12 cellular contexts compared by ENCODE assay signal in genomic region chr4:21856754-21857153, GRCh38.
DNase-seq lines count a peak whose midpoint lies in the region; ATAC-seq and TF ChIP-seq lines count a peak whose summit lies in the region.
"Had no signal": no experiment of that assay in that cellular context is flagged by ENCODE, and none has a peak within 500 bp of the region (broad histone marks: within the 10 kb centered on the region; RNA-seq: fewer than 3 reads in every experiment).

No MANE protein-coding gene starts in this region.

- CTCF ChIA-PET in WTC11 (lab: Charles Lee), result no interaction called here

- TF ChIP-seq CTCF in WTC11 (IDR thresholded peaks at IDR 0.05) (no peak), lower lobe of right lung (IDR thresholded peaks at IDR 0.05) (no peak)

- H3K4me3 ChIP-seq in lower lobe of right lung (no peak overlapping the region), aorta (ENCODE audit: low read length in 2 of 2) (no peak overlapping the region)
- H3K4me3 ChIP-seq: BLaER1 treated with 17β-estradiol and CSF1 and Interleukin-3, amounts not matched to agents 10 nM and 100 nM had no signal

- POLR2A ChIA-PET in WTC11 (lab: Charles Lee), result no interaction called here

- WGBS in aorta, 2 donors, result 51 to 62% methylated on average over 2 of the region's 2 CpGs

- H3K27ac Mint-ChIP-seq in WTC11, result no peak overlapping the region
- H3K27ac Mint-ChIP-seq in natural killer cell treated with Interleukin-12 subunit alpha and Interleukin-12 subunit beta and Interleukin-15 and Interleukin-18, amount 100 ng/mL, for 72 hours, result no peak overlapping the region
- H3K27ac Mint-ChIP-seq: CD4-positive, CD25-positive, alpha-beta regulatory T cell; H9 had no signal

- H3K27me3 Mint-ChIP-seq in WTC11 (ENCODE audit: low read depth), result no peaks in the 10 kb centered on the region
- H3K27me3 Mint-ChIP-seq in natural killer cell treated with Interleukin-12 subunit alpha and Interleukin-12 subunit beta and Interleukin-15 and Interleukin-18, amount 100 ng/mL, for 72 hours, result no peaks in the 10 kb centered on the region
- H3K27me3 Mint-ChIP-seq: CD4-positive, CD25-positive, alpha-beta regulatory T cell had no signal

- no peaks in the 10 kb centered on the region for H3K27me3 ChIP-seq in lower lobe of right lung (ENCODE audit: low read depth)
- H3K27me3 ChIP-seq in aorta (ENCODE audit: control insufficient read depth in 1 of 2, insufficient read depth in 2 of 2, low read length in 1 of 2), result no peaks in the 10 kb centered on the region
- H3K27me3 ChIP-seq: BLaER1 treated with 17β-estradiol and CSF1 and Interleukin-3, amounts not matched to agents 10 nM and 100 nM had no signal

- H3K9me3 ChIP-seq in lower lobe of right lung (no peaks in the 10 kb centered on the region), aorta (ENCODE audit: control insufficient read depth, low read length) (no peaks in the 10 kb centered on the region)

- no peak overlapping the region for H3K4me3 Mint-ChIP-seq in WTC11
- no peak overlapping the region for H3K4me3 Mint-ChIP-seq in natural killer cell treated with Interleukin-12 subunit alpha and Interleukin-12 subunit beta and Interleukin-15 and Interleukin-18, amount 100 ng/mL, for 72 hours
- H3K4me3 Mint-ChIP-seq: CD4-positive, CD25-positive, alpha-beta regulatory T cell; H9 had no signal

- no peak overlapping the region for H3K27ac ChIP-seq in lower lobe of right lung
- no peak overlapping the region for H3K27ac ChIP-seq in aorta (ENCODE audit: low read depth in 1 of 2, low read length in 2 of 2)
- H3K27ac ChIP-seq: BLaER1 treated with 17β-estradiol and CSF1 and Interleukin-3, amounts not matched to agents 10 nM and 100 nM had no signal

- no peaks in the 10 kb centered on the region for H3K4me1 ChIP-seq in lower lobe of right lung
- H3K4me1 ChIP-seq in aorta (ENCODE audit: control insufficient read depth in 1 of 2, insufficient read depth in 2 of 2, low read length in 2 of 2), result no peaks in the 10 kb centered on the region
- H3K4me1 ChIP-seq: BLaER1 treated with 17β-estradiol and CSF1 and Interleukin-3, amounts not matched to agents 10 nM and 100 nM had no signal

- peaks cover 15% of the 10 kb centered on the region for H3K9me3 Mint-ChIP-seq in WTC11
- peaks cover 3% of the 10 kb centered on the region for H3K9me3 Mint-ChIP-seq in natural killer cell treated with Interleukin-12 subunit alpha and Interleukin-12 subunit beta and Interleukin-15 and Interleukin-18, amount 100 ng/mL, for 72 hours

- no peak for ATAC-seq in WTC11
- ATAC-seq in lower lobe of right lung, result peak; percentile 12 to 32
- peak; percentile 15 for ATAC-seq in sciatic nerve
- peak; percentile 21 for ATAC-seq in aorta (ENCODE audit: low FRiP score)
- ATAC-seq in natural killer cell treated with Interleukin-12 subunit alpha and Interleukin-12 subunit beta and Interleukin-15 and Interleukin-18, amount 100 ng/mL, for 72 hours, result no peak

- H3K36me3 ChIP-seq in lower lobe of right lung (no peaks in the 10 kb centered on the region), aorta (ENCODE audit: control insufficient read depth in 1 of 2, insufficient read depth in 2 of 2, low read length in 1 of 2) (no peaks in the 10 kb centered on the region)
- H3K36me3 ChIP-seq: BLaER1 treated with 17β-estradiol and CSF1 and Interleukin-3, amounts not matched to agents 10 nM and 100 nM had no signal

- H3K36me3 Mint-ChIP-seq in WTC11, result peaks cover 10% of the 10 kb centered on the region
- H3K36me3 Mint-ChIP-seq in natural killer cell treated with Interleukin-12 subunit alpha and Interleukin-12 subunit beta and Interleukin-15 and Interleukin-18, amount 100 ng/mL, for 72 hours, result no peaks in the 10 kb centered on the region
- H3K36me3 Mint-ChIP-seq: CD4-positive, CD25-positive, alpha-beta regulatory T cell had no signal

- H3K4me1 Mint-ChIP-seq in WTC11, result no peaks in the 10 kb centered on the region
- no peaks in the 10 kb centered on the region for H3K4me1 Mint-ChIP-seq in natural killer cell treated with Interleukin-12 subunit alpha and Interleukin-12 subunit beta and Interleukin-15 and Interleukin-18, amount 100 ng/mL, for 72 hours (ENCODE audit: low read depth in 2 of 2)
- H3K4me1 Mint-ChIP-seq: CD4-positive, CD25-positive, alpha-beta regulatory T cell; H9 had no signal

- intact Hi-C loops in lower lobe of right lung (cut with DNase I), result no loop called here
- intact Hi-C loops in sciatic nerve (cut with DNase I), result no loop called here
- intact Hi-C loops in aorta (cut with DNase I), result no loop called here

- DNase-seq in WTC11 (ENCODE audit: low spot score) (no peak), lower lobe of right lung (no peak), sciatic nerve (ENCODE audit: low spot score) (no peak), aorta (no peak), NCI-H2196 treated with DMSO at 0.1 percent for 48 hours (lab: John Stamatoyannopoulos, UW; ENCODE audit: unreplicated experiment) (no peak)
- no peak for DNase-seq in natural killer cell treated with Interleukin-12 subunit alpha and Interleukin-12 subunit beta and Interleukin-15 and Interleukin-18, amount 100 ng/mL, for 72 hours (ENCODE audit: low spot score)
- DNase-seq in activated CD8-positive, alpha-beta memory T cell treated with anti-CD3 and anti-CD28 coated beads for 24 hours, result no peak
- DNase-seq: ACHN; CD4-positive, CD25-positive, alpha-beta regulatory T cell; GOT3; H9 had no signal

TF ChIP-seq in WTC11, 78 proteins besides CTCF, POLR2A, EP300 and RAD21:
- TF ChIP-seq FOXK1 (CRISPR knock-in tag; IDR thresholded peaks at IDR 0.05), result no peak
- no peak for TF ChIP-seq ZNF425 (CRISPR knock-in tag; conservative IDR thresholded peaks at IDR 0.05)
- TF ChIP-seq FOXP4 (CRISPR knock-in tag; IDR thresholded peaks at IDR 0.05), result 0 out of 2 replicates have a peak, but pooled peaks have one; percentile 27
TF ChIP-seq in WTC11: peak in this region for 1.

Comparison
In these comparisons a context has a peak if more than half of its experiments do, and no peak if none do; other contexts are left out.
1. ATAC-seq: peak in lower lobe of right lung (2 of 2), sciatic nerve (single experiment) and aorta (single experiment); none in WTC11 (single experiment) and natural killer cell treated with Interleukin-12 subunit alpha and Interleukin-12 subunit beta and Interleukin-15 and Interleukin-18, amount 100 ng/mL, for 72 hours (0 of 2).